25 cellular contexts compared by ENCODE assay signal in genomic region chrX:34734383-34734782, GRCh38.
A peak's percentile ranks its signal among the peaks of the same experiment; 100 is the strongest.
DNase-seq lines count a peak whose midpoint lies in the region; TF ChIP-seq lines count a peak whose summit lies in the region.
"Had no signal": no experiment of that assay in that cellular context is flagged by ENCODE, and none has a peak within 500 bp of the region (broad histone marks: within the 10 kb centered on the region; RNA-seq: fewer than 3 reads in every experiment).

No MANE protein-coding gene starts in this region.

- H3K36me3 ChIP-seq in neuronal stem cell (replicated peaks in 1 of 2; ENCODE audit: control insufficient read depth in 2 of 2, insufficient read depth in 2 of 2, low read length in 2 of 2) (no peaks in the 10 kb centered on the region), SK-N-SH (replicated peaks in 1 of 2; ENCODE audit: control insufficient read depth in 1 of 2, insufficient read depth in 2 of 2, low read length in 1 of 2) (no peaks in the 10 kb centered on the region)
- H3K36me3 ChIP-seq: ovary, SJSA1 had no signal

- H3K27ac ChIP-seq in neuronal stem cell (replicated peaks; ENCODE audit: low read length) (no peak overlapping the region), SK-N-SH (ENCODE audit: low read depth in 2 of 2, low read length in 1 of 2) (no peak overlapping the region)
- H3K27ac ChIP-seq: coronary artery, KMS-11, ovary, SJSA1 had no signal

- H4K91ac ChIP-seq in neuronal stem cell (ENCODE audit: low read depth, low read length, poor library complexity) = no peak overlapping the region

- no peaks in the 10 kb centered on the region for H3K79me1 ChIP-seq in neuronal stem cell (ENCODE audit: low read depth, low read length)

- intact Hi-C loops in lower leg skin (cut with DNase I; ENCODE audit: low total_unique reads) = no loop called here

- no peak overlapping the region for H3K18ac ChIP-seq in neuronal stem cell (ENCODE audit: low read length)

- H3K4me3 ChIP-seq in choroid plexus epithelial cell (ENCODE audit: low read depth, low read length) = no peak overlapping the region
- H3K4me3 ChIP-seq in neuronal stem cell (ENCODE audit: low read length in 2 of 2) = no peak overlapping the region
- no peak overlapping the region for H3K4me3 ChIP-seq in SK-N-SH (ENCODE audit: low read depth in 2 of 2, low read length in 1 of 2)
- no peak overlapping the region for H3K4me3 ChIP-seq in lower leg skin (ENCODE audit: low read depth, poor library complexity, severe bottlenecking)
- H3K4me3 ChIP-seq: coronary artery, GM12878, ovary, SJSA1 had no signal

- H3K23ac ChIP-seq in neuronal stem cell (ENCODE audit: low read depth, low read length, poor library complexity) = no peak overlapping the region

- no peak overlapping the region for H3K4me3 Mint-ChIP-seq in mesothelial cell of epicardium
- H3K4me3 Mint-ChIP-seq: stimulated activated naive CD8-positive, alpha-beta T cell treated with anti-CD3 and anti-CD28 coated beads, Interleukin-15, amount 100 ng/mL, for 72 hours; type B pancreatic cell had no signal

- no peaks in the 10 kb centered on the region for H3F3A ChIP-seq in SK-N-SH (replicated peaks; ENCODE audit: insufficient read depth)

- H3K27me3 ChIP-seq in neuronal stem cell (ENCODE audit: control insufficient read depth in 3 of 3, insufficient read depth in 3 of 3, low read depth in 1 of 3, low read length in 3 of 3) (no peaks in the 10 kb centered on the region), SK-N-SH (ENCODE audit: insufficient read depth) (no peaks in the 10 kb centered on the region; the same call in 1 of the 2 replicates)
- H3K27me3 ChIP-seq: ovary, SJSA1 had no signal

- POLR2A ChIA-PET in SK-N-SH (lab: Yijun Ruan, JAX) = no interaction called here

- no peak overlapping the region for H3K4ac ChIP-seq in neuronal stem cell (ENCODE audit: low read length)

- H2BK12ac ChIP-seq in neuronal stem cell (ENCODE audit: low read length) = no peak overlapping the region

- CTCF ChIA-PET in SK-N-SH (lab: Yijun Ruan, JAX) = no interaction called here

- no peaks in the 10 kb centered on the region for H4K20me1 ChIP-seq in SK-N-SH (ENCODE audit: insufficient read depth)

- TF ChIP-seq CTCF in choroid plexus epithelial cell (conservative IDR thresholded peaks at IDR 0.05; ENCODE audit: low read depth, low read length) (no peak), SK-N-SH (IDR thresholded peaks at IDR 0.05) (no peak), mesothelial cell of epicardium (IDR thresholded peaks at IDR 0.05; ENCODE audit: unreplicated experiment) (no peak), lower leg skin (IDR thresholded peaks at IDR 0.05) (no peak)

- H3K9me3 ChIP-seq in neuronal stem cell (replicated peaks in 1 of 2; ENCODE audit: control insufficient read depth in 2 of 2, insufficient read depth in 1 of 2, low read depth in 1 of 2, low read length in 2 of 2) (no peaks in the 10 kb centered on the region), SK-N-SH (no peaks in the 10 kb centered on the region)
- H3K9me3 ChIP-seq: ovary, SJSA1 had no signal

- H3K9me3 Mint-ChIP-seq in mesothelial cell of epicardium = no peaks in the 10 kb centered on the region
- H3K9me3 Mint-ChIP-seq: stimulated activated naive CD8-positive, alpha-beta T cell treated with anti-CD3 and anti-CD28 coated beads, Interleukin-15, amount 100 ng/mL, for 72 hours; type B pancreatic cell had no signal

- H3K4me1 ChIP-seq in neuronal stem cell (ENCODE audit: control insufficient read depth in 2 of 2, insufficient read depth in 1 of 2, low read depth in 1 of 2, low read length in 2 of 2) (peaks cover 0 to 7% of the 10 kb centered on the region in 2 donors), SK-N-SH (ENCODE audit: control insufficient read depth in 1 of 2, insufficient read depth in 2 of 2, low read depth in 1 of 2, low read length in 1 of 2) (no peaks in the 10 kb centered on the region)
- H3K4me1 ChIP-seq: SJSA1 had no signal

- no peak for TF ChIP-seq RAD21 in SK-N-SH (IDR thresholded peaks at IDR 0.05; ENCODE audit: low read length)

- no peaks in the 10 kb centered on the region for H3K36me3 Mint-ChIP-seq in mesothelial cell of epicardium
- H3K36me3 Mint-ChIP-seq: type B pancreatic cell had no signal

- peak overlapping the region; percentile 10 for H2AFZ ChIP-seq in neuronal stem cell (ENCODE audit: low read length)
- no peak overlapping the region for H2AFZ ChIP-seq in SK-N-SH (ENCODE audit: low read depth)

- H4K8ac ChIP-seq in neuronal stem cell (ENCODE audit: low read depth, low read length) = no peak overlapping the region

- DNase-seq in AG20443 (ENCODE audit: low spot score) (peak; percentile 30), M059J (ENCODE audit: low read depth) (peak; percentile 36), choroid plexus epithelial cell (ENCODE audit: low read depth) (peak; percentile 44), neuronal stem cell (ENCODE audit: low spot score) (no peak), SK-N-SH (no peak), hypothalamus (lab: John Stamatoyannopoulos, UW) (no peak), mesothelial cell of epicardium (ENCODE audit: low spot score in 2 of 2, unreplicated experiment in 2 of 2) (no peak), lower leg skin (ENCODE audit: low spot score in 2 of 2) (no peak)
- DNase-seq: activated CD4-positive, CD25-positive, alpha-beta regulatory T cell treated with anti-CD3 and anti-CD28 coated beads, Interleukin-2, amount 50 U/mL, for 72 hours; AML-193; aorta; COR-L47; left ventricle myocardium superior; NCI-H1092 treated with DMSO at 0.1 percent for 48 hours; NCI-H2171; NCI-H69; ovary; stimulated activated CD4-positive, alpha-beta T cell treated with anti-CD3 and anti-CD28 coated beads, Interleukin-2, amount 100 ng/mL, for 24 hours; stimulated activated naive CD8-positive, alpha-beta T cell treated with anti-CD3 and anti-CD28 coated beads, Interleukin-15, amount 100 ng/mL, for 72 hours; T-helper 9 cell had no signal

- H3K4me1 Mint-ChIP-seq in mesothelial cell of epicardium = no peaks in the 10 kb centered on the region
- H3K4me1 Mint-ChIP-seq: stimulated activated naive CD8-positive, alpha-beta T cell treated with anti-CD3 and anti-CD28 coated beads, Interleukin-15, amount 100 ng/mL, for 72 hours had no signal

- H2BK120ac ChIP-seq in neuronal stem cell (ENCODE audit: low read depth, low read length) = no peak overlapping the region

- H2BK5ac ChIP-seq in neuronal stem cell (ENCODE audit: low read length) = no peak overlapping the region

- H2AK5ac ChIP-seq in neuronal stem cell (ENCODE audit: low read depth, low read length) = no peak overlapping the region

- no peak overlapping the region for H2BK15ac ChIP-seq in neuronal stem cell (ENCODE audit: low read length)

- H3K4me2 ChIP-seq in neuronal stem cell (ENCODE audit: insufficient read depth, low read length, poor library complexity, severe bottlenecking) = no peak overlapping the region
- H3K4me2 ChIP-seq in SK-N-SH = no peak overlapping the region
- H3K4me2 ChIP-seq: KMS-11 had no signal

- H3K9me2 ChIP-seq in SK-N-SH = no peaks in the 10 kb centered on the region

- no peaks in the 10 kb centered on the region for H3K27me3 Mint-ChIP-seq in mesothelial cell of epicardium (ENCODE audit: low read depth)
- H3K27me3 Mint-ChIP-seq: stimulated activated naive CD8-positive, alpha-beta T cell treated with anti-CD3 and anti-CD28 coated beads, Interleukin-15, amount 100 ng/mL, for 72 hours had no signal

- no peaks in the 10 kb centered on the region for H3K79me2 ChIP-seq in SK-N-SH (ENCODE audit: insufficient read depth)

- no peak for TF ChIP-seq POLR2A in lower leg skin (IDR thresholded peaks at IDR 0.05)

- H3K9ac ChIP-seq in neuronal stem cell (ENCODE audit: low read depth, low read length, poor library complexity) (no peak overlapping the region), SK-N-SH (no peak overlapping the region)
- H3K9ac ChIP-seq: KMS-11 had no signal

- TF ChIP-seq EP300 in SK-N-SH (IDR thresholded peaks at IDR 0.05; ENCODE audit: borderline replicate concordance in 1 of 2, low read depth in 1 of 2, low read length in 1 of 2) = no peak

- no peak overlapping the region for H3K27ac Mint-ChIP-seq in mesothelial cell of epicardium
- H3K27ac Mint-ChIP-seq: stimulated activated naive CD8-positive, alpha-beta T cell treated with anti-CD3 and anti-CD28 coated beads, Interleukin-15, amount 100 ng/mL, for 72 hours; type B pancreatic cell had no signal

- no CpG with 5 or more reads among the region's 1 CpG for WGBS in neuronal stem cell (ENCODE audit: extremely low coverage in 2 of 2, insufficient read length in 2 of 2, insufficient replicate concordance in 1 of 2), 2 donors
- 17% methylated on average over 1 of the region's 1 CpG for WGBS in SK-N-SH (ENCODE audit: low lambda C conversion rate)
- WGBS in lower leg skin, 2 donors = 38% methylated on average over 1 of the region's 1 CpG; no CpG with 5 or more reads in 1 of the 2 donors

- no peak overlapping the region for H3K14ac ChIP-seq in neuronal stem cell (ENCODE audit: low read length)

TF ChIP-seq in SK-N-SH, 30 proteins besides CTCF, POLR2A, EP300 and RAD21 (continues in another document):
- TF ChIP-seq USF2 (IDR thresholded peaks at IDR 0.05; ENCODE audit: borderline replicate concordance, low read depth, low read length) (no peak), SIN3A (IDR thresholded peaks at IDR 0.05; ENCODE audit: borderline replicate concordance, low read depth, low read length) (no peak), RCOR1 (IDR thresholded peaks at IDR 0.05; ENCODE audit: low read length) (no peak), TAF1 (IDR thresholded peaks at IDR 0.05; ENCODE audit: borderline replicate concordance, low read depth, low read length) (no peak), GATA2 (CRISPR knock-in tag; IDR thresholded peaks at IDR 0.05) (no peak)

Comparison
In these comparisons a context has a peak if more than half of its experiments do, and no peak if none do; other contexts are left out.
1. DNase-seq: peak in AG20443 (single experiment), M059J (single experiment) and choroid plexus epithelial cell (single experiment); none in neuronal stem cell (single experiment), SK-N-SH (single experiment), hypothalamus (0 of 51), mesothelial cell of epicardium (0 of 2) and lower leg skin (0 of 2).